Comparison of ENCODE assay signal across 2 cellular contexts in the genomic region with DNA sequence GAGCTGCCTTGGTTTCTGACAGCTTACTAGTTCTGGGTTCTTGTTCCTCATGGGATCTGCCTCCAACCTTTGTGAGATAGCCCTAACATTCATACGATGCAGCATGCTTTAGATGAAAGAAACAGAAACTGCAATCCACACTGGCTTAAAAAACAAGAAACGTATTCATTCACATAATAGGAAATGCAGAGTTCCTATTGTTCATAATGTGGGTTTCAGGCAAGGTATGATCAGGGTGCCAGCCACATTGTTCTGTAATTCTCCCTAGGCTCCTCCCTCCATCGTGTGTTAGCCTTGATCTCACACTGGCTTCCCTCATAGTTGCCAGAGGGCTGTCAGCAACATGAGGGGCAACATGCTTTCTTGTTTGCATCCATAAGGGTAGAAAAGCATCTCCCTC.
TF ChIP-seq lines count a peak whose summit lies in the region.

No MANE protein-coding gene starts in this region.

TF ChIP-seq in HepG2, 621 proteins besides CTCF, POLR2A, EP300 and RAD21:
- TF ChIP-seq ZNF619 (CRISPR knock-in tag; IDR thresholded peaks at IDR 0.05) = no peak
- TF ChIP-seq ZNF329 (CRISPR knock-in tag; IDR thresholded peaks at IDR 0.05; ENCODE audit: low read depth) = peak; percentile 97

TF ChIP-seq in WTC11, 78 proteins besides CTCF, POLR2A, EP300 and RAD21:
- TF ChIP-seq TP53 (CRISPR knock-in tag; IDR thresholded peaks at IDR 0.05) = no peak
- TF ChIP-seq, protein P1, sequence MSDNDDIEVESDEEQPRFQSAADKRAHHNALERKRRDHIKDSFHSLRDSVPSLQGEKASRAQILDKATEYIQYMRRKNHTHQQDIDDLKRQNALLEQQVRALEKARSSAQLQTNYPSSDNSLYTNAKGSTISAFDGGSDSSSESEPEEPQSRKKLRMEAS (CRISPR knock-in tag; IDR thresholded peaks at IDR 0.05) = no peak
- no peak for TF ChIP-seq TEAD1 (CRISPR knock-in tag; IDR thresholded peaks at IDR 0.05)
- TF ChIP-seq ETV6 (CRISPR knock-in tag; IDR thresholded peaks at IDR 0.05) = no peak
- TF ChIP-seq ZNF121 (CRISPR knock-in tag; IDR thresholded peaks at IDR 0.05) = no peak
